In genomic region chr1:183249941-183250452, GRCh38 we compare ENCODE assay signal across 1 cellular context.
TF ChIP-seq lines count a peak whose summit lies in the region.

No MANE protein-coding gene starts in this region.

TF ChIP-seq in HEK293, 187 proteins besides CTCF, POLR2A, EP300 and RAD21 (continued from another document):
- no peak for TF ChIP-seq ZSCAN4 (tag by site-specific recombination; IDR thresholded peaks at IDR 0.05)
- no peak for TF ChIP-seq ZNF202 (tag by site-specific recombination; IDR thresholded peaks at IDR 0.05; ENCODE audit: borderline replicate concordance)
- no peak for TF ChIP-seq GLI2 (tag by site-specific recombination; IDR thresholded peaks at IDR 0.05; ENCODE audit: borderline replicate concordance, low read depth)
- no peak for TF ChIP-seq ZNF354C (tag by site-specific recombination; IDR thresholded peaks at IDR 0.05; ENCODE audit: borderline replicate concordance, low read depth)
